In the genomic region with DNA sequence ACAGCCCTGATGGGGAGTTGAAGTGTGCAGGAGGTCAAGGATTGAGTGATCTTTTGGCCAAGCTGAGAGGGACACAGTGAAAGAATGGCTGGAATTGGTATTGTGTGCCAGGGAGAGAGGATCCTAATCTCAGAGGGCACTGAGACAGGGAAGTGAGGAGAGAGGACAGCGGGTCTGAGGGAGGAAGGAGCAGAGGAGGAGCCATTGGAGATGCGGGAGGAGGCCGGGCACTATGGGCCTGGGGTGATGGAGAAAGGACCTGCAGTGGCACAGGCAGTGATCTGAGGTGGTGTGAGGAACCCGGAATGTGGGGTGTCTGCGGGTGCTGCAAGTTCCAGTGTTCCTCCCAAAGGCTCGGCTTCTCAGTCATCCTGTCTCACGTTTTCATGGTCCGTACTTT, we compare ENCODE assay signal across 29 cellular contexts. TPM values are rescaled to one million over a fixed set of nuclear protein-coding genes. Genes with fewer than 3 reads are reported as not detected.
DNase-seq lines count a peak whose midpoint lies in the region; ATAC-seq and TF ChIP-seq lines count a peak whose summit lies in the region.
"Had no signal": no experiment of that assay in that cellular context is flagged by ENCODE, and none has a peak within 500 bp of the region (broad histone marks: within the 10 kb centered on the region; RNA-seq: fewer than 3 reads in every experiment).

No MANE protein-coding gene starts in this region.

- DNase-seq in T-helper 1 cell: no peak
- DNase-seq in CD8-positive, alpha-beta T cell: no peak
- no peak for DNase-seq in effector memory CD8-positive, alpha-beta T cell
- DNase-seq in gastrocnemius medialis: no peak
- no peak for DNase-seq in chondrocyte (ENCODE audit: low spot score)
- no peak for DNase-seq in esophagus squamous epithelium (lab: John Stamatoyannopoulos, UW)
- DNase-seq: activated naive CD4-positive, alpha-beta T cell treated with anti-CD3 and anti-CD28 coated beads for 36 hours; activated T-cell treated with anti-CD3 and anti-CD28 coated beads, Interleukin-2, amount 50 U/mL, for 24 hours; dermis blood vessel endothelial cell; DMS53; GDM1; GM23248; HFFc6; left colon; mesendoderm; NCI-H446; NCI-H82; retina; stimulated activated CD4-positive, alpha-beta T cell treated with anti-CD3 and anti-CD28 coated beads, Interleukin-4, amount 100 ng/mL, for 4 hours; stimulated activated naive CD8-positive, alpha-beta T cell treated with anti-CD3 and anti-CD28 coated beads, Interleukin-15, Interleukin-2, amounts not matched to agents 100 U/mL and 50 U/mL, for 24 hours; T1000; trophoblast cell had no signal

- no peak for TF ChIP-seq CTCF in CD8-positive, alpha-beta T cell (IDR thresholded peaks at IDR 0.05)
- no peak for TF ChIP-seq CTCF in gastrocnemius medialis (IDR thresholded peaks at IDR 0.05 in 4 of 5, conservative IDR thresholded peaks at IDR 0.05 in 1 of 5)
- no peak for TF ChIP-seq CTCF in chondrocyte (IDR thresholded peaks at IDR 0.05)
- no peak for TF ChIP-seq CTCF in esophagus squamous epithelium (IDR thresholded peaks at IDR 0.05)

- in situ Hi-C loops in gastrocnemius medialis (cut with MboI; ENCODE audit: low sequenced_read_pairs in 4 of 4): no loop called here

- H3K4me3 ChIP-seq in CD8-positive, alpha-beta T cell (ENCODE audit: low read depth, low read length): no peak overlapping the region
- H3K4me3 ChIP-seq in gastrocnemius medialis (no peak overlapping the region), esophagus squamous epithelium (no peak overlapping the region)
- H3K4me3 ChIP-seq: GM23248, SK-N-MC had no signal

- no peaks in the 10 kb centered on the region for H3K9me3 Mint-ChIP-seq in T-helper 1 cell treated with Interleukin-12 subunit alpha and Interleukin-12 subunit beta and Interleukin-4 antibody, amounts not matched to agents 30 μg/mL and 1 μg/mL, for 36 hours
- H3K9me3 Mint-ChIP-seq in CD8-positive, alpha-beta T cell: no peaks in the 10 kb centered on the region
- H3K9me3 Mint-ChIP-seq in effector memory CD8-positive, alpha-beta T cell: no peaks in the 10 kb centered on the region
- H3K9me3 Mint-ChIP-seq in chondrocyte (ENCODE audit: low read depth): no peaks in the 10 kb centered on the region
- H3K9me3 Mint-ChIP-seq: activated naive CD4-positive, alpha-beta T cell treated with anti-CD3 and anti-CD28 coated beads for 36 hours; activated T-cell treated with anti-CD3 and anti-CD28 coated beads, Interleukin-2, amount 50 U/mL, for 24 hours; IgD-negative memory B cell; WTC11 had no signal

- POLR2A ChIA-PET in CD8-positive, alpha-beta T cell (lab: Charles Lee): no interaction called here

- intact Hi-C loops in CD8-positive, alpha-beta T cell (cut with DNase I, micrococcal nuclease): no loop called here
- intact Hi-C loops in gastrocnemius medialis (cut with DNase I; ENCODE audit: low total_unique reads) (no loop called here), esophagus squamous epithelium (cut with DNase I) (no loop called here)

- H3K27me3 Mint-ChIP-seq in T-helper 1 cell treated with Interleukin-12 subunit alpha and Interleukin-12 subunit beta and Interleukin-4 antibody, amounts not matched to agents 30 μg/mL and 1 μg/mL, for 36 hours (ENCODE audit: low read depth): no peaks in the 10 kb centered on the region
- no peaks in the 10 kb centered on the region for H3K27me3 Mint-ChIP-seq in CD8-positive, alpha-beta T cell (ENCODE audit: low read depth)
- H3K27me3 Mint-ChIP-seq in effector memory CD8-positive, alpha-beta T cell: no peaks in the 10 kb centered on the region
- H3K27me3 Mint-ChIP-seq in chondrocyte (ENCODE audit: low read depth): no peaks in the 10 kb centered on the region
- H3K27me3 Mint-ChIP-seq: activated T-cell treated with anti-CD3 and anti-CD28 coated beads, Interleukin-2, amount 50 U/mL, for 24 hours had no signal

- CTCF ChIA-PET in CD8-positive, alpha-beta T cell (lab: Charles Lee): no interaction called here

- peaks cover 32% of the 10 kb centered on the region for H3K4me1 Mint-ChIP-seq in T-helper 1 cell treated with Interleukin-12 subunit alpha and Interleukin-12 subunit beta and Interleukin-4 antibody, amounts not matched to agents 30 μg/mL and 1 μg/mL, for 36 hours (ENCODE audit: low read depth)
- H3K4me1 Mint-ChIP-seq in CD8-positive, alpha-beta T cell (ENCODE audit: low read depth): peaks cover 50% of the 10 kb centered on the region
- peaks cover 36 to 40% of the 10 kb centered on the region in 2 donors for H3K4me1 Mint-ChIP-seq in effector memory CD8-positive, alpha-beta T cell (ENCODE audit: low read depth in 2 of 2)
- peaks cover 51% of the 10 kb centered on the region for H3K4me1 Mint-ChIP-seq in chondrocyte (ENCODE audit: low read depth)

- H3K36me3 ChIP-seq in CD8-positive, alpha-beta T cell (ENCODE audit: insufficient read depth, low read length): peaks cover 15% of the 10 kb centered on the region
- H3K36me3 ChIP-seq in gastrocnemius medialis (no peaks in the 10 kb centered on the region), esophagus squamous epithelium (peaks cover 0 to 29% (median 0%) of the 10 kb centered on the region in 3 donors)

- H3K4me3 Mint-ChIP-seq in T-helper 1 cell treated with Interleukin-12 subunit alpha and Interleukin-12 subunit beta and Interleukin-4 antibody, amounts not matched to agents 30 μg/mL and 1 μg/mL, for 36 hours: no peak overlapping the region
- no peak overlapping the region for H3K4me3 Mint-ChIP-seq in CD8-positive, alpha-beta T cell
- no peak overlapping the region for H3K4me3 Mint-ChIP-seq in effector memory CD8-positive, alpha-beta T cell
- no peak overlapping the region for H3K4me3 Mint-ChIP-seq in chondrocyte (ENCODE audit: unreplicated experiment)
- H3K4me3 Mint-ChIP-seq: activated naive CD4-positive, alpha-beta T cell treated with anti-CD3 and anti-CD28 coated beads for 36 hours; activated T-cell treated with anti-CD3 and anti-CD28 coated beads, Interleukin-2, amount 50 U/mL, for 24 hours; HFFc6; WTC11 had no signal

- no peaks in the 10 kb centered on the region for H3K4me1 ChIP-seq in CD8-positive, alpha-beta T cell (ENCODE audit: insufficient read depth, low read length)
- peaks cover 15 to 28% of the 10 kb centered on the region in 2 donors for H3K4me1 ChIP-seq in gastrocnemius medialis
- H3K4me1 ChIP-seq in esophagus squamous epithelium: no peaks in the 10 kb centered on the region

- ATAC-seq in CD8-positive, alpha-beta T cell: no peak
- no peak for ATAC-seq in effector memory CD8-positive, alpha-beta T cell (replicated peaks)
- ATAC-seq in gastrocnemius medialis: no peak
- no peak for ATAC-seq in HG03039 (IDR thresholded peaks at IDR 0.05; ENCODE audit: unreplicated experiment)
- ATAC-seq: left colon; stimulated activated naive CD8-positive, alpha-beta T cell treated with anti-CD3 and anti-CD28 coated beads, Interleukin-15, Interleukin-2, amounts not matched to agents 100 U/mL and 50 U/mL, for 24 hours; WTC11 had no signal

- H3K27ac Mint-ChIP-seq in T-helper 1 cell treated with Interleukin-12 subunit alpha and Interleukin-12 subunit beta and Interleukin-4 antibody, amounts not matched to agents 30 μg/mL and 1 μg/mL, for 36 hours: peak overlapping the region; percentile 18
- H3K27ac Mint-ChIP-seq in CD8-positive, alpha-beta T cell: peak overlapping the region; percentile 16
- H3K27ac Mint-ChIP-seq in effector memory CD8-positive, alpha-beta T cell: peak overlapping the region; percentile 0 to 2
- H3K27ac Mint-ChIP-seq in chondrocyte (ENCODE audit: unreplicated experiment): no peak overlapping the region
- H3K27ac Mint-ChIP-seq: activated naive CD4-positive, alpha-beta T cell treated with anti-CD3 and anti-CD28 coated beads for 36 hours; HFFc6; IgD-negative memory B cell; WTC11 had no signal

- H3K9me3 ChIP-seq in CD8-positive, alpha-beta T cell (ENCODE audit: low read length): no peaks in the 10 kb centered on the region
- H3K9me3 ChIP-seq in gastrocnemius medialis: no peaks in the 10 kb centered on the region
- no peaks in the 10 kb centered on the region for H3K9me3 ChIP-seq in esophagus squamous epithelium

- WGBS in esophagus squamous epithelium, 2 donors: 93 to 98% methylated on average over 8 of the region's 8 CpGs

- no peaks in the 10 kb centered on the region for H3K27me3 ChIP-seq in CD8-positive, alpha-beta T cell (ENCODE audit: insufficient read depth, low read length)
- H3K27me3 ChIP-seq in gastrocnemius medialis (no peaks in the 10 kb centered on the region), esophagus squamous epithelium (no peaks in the 10 kb centered on the region)

- peaks cover 42% of the 10 kb centered on the region for H3K36me3 Mint-ChIP-seq in T-helper 1 cell treated with Interleukin-12 subunit alpha and Interleukin-12 subunit beta and Interleukin-4 antibody, amounts not matched to agents 30 μg/mL and 1 μg/mL, for 36 hours (ENCODE audit: low read depth)
- peaks cover 68% of the 10 kb centered on the region for H3K36me3 Mint-ChIP-seq in CD8-positive, alpha-beta T cell
- peaks cover 10% of the 10 kb centered on the region for H3K36me3 Mint-ChIP-seq in effector memory CD8-positive, alpha-beta T cell (ENCODE audit: insufficient read depth)
- H3K36me3 Mint-ChIP-seq in chondrocyte (ENCODE audit: low read depth): peaks cover 11% of the 10 kb centered on the region

- H3K27ac ChIP-seq in CD8-positive, alpha-beta T cell (ENCODE audit: low read depth, low read length): no peak overlapping the region
- H3K27ac ChIP-seq in gastrocnemius medialis (peak overlapping the region; percentile 23 to 49 (median 30)), esophagus squamous epithelium (no peak overlapping the region)
- H3K27ac ChIP-seq: 22Rv1, GM23248, RWPE1, SK-N-MC had no signal

- TF ChIP-seq POLR2A in gastrocnemius medialis (IDR thresholded peaks at IDR 0.05) (no peak), esophagus squamous epithelium (IDR thresholded peaks at IDR 0.05) (no peak)

RNA-seq across cellular contexts. Expression of a gene that starts 26.8 kb away (rescaled TPM):
- 10 to 100 TPM; 25.8 to 28.8 TPM for total RNA-seq in CD8-positive, alpha-beta T cell
- 10 to 100 TPM in 2 of 4 donors, 1 to 10 TPM in 2; 4.9 to 16.2 (median 10.2) TPM for total RNA-seq in gastrocnemius medialis
- 7.2 to 10.9 TPM (median 9.5 TPM) in 3 replicates for total RNA-seq in chondrocyte
- 10 to 100 TPM in 1 of 4 donors, 1 to 10 TPM in 3; 6.2 to 11.6 (median 8.2) TPM for total RNA-seq in esophagus squamous epithelium
- total RNA-seq: HFFc6 had no signal

Comparison
In these comparisons a context has a peak if more than half of its experiments do, and no peak if none do; other contexts are left out.
1. H3K27ac ChIP-seq: peak in gastrocnemius medialis (4 of 4); none in CD8-positive, alpha-beta T cell (single experiment) and esophagus squamous epithelium (0 of 4).